ENCODE assay signal across 14 cellular contexts in the genomic region with DNA sequence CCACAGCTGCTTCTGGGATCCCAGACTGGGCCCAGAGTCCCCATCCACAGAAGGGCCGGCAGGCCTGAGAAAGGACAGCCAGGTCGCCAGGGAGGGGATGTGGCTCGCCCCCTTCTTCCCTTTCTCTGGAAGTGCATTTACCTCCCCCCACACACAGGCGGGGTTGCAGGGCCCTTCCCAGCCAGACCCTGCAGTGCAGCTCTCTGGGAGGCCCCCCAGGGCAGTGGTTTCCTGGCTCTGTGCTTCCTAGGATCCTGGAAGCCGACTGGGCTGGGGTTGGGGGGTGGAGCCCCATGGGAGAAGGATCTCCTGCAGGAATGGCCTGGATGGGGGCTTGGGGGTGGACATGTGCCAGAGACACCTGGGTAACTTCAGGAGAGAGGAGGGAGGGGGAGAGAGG. TPM values are rescaled to one million over a fixed set of nuclear protein-coding genes. Genes with fewer than 3 reads are reported as not detected.
A peak's percentile ranks its signal among the peaks of the same experiment; 100 is the strongest.
DNase-seq lines count a peak whose midpoint lies in the region; ATAC-seq and TF ChIP-seq lines count a peak whose summit lies in the region.
"Had no signal": no experiment of that assay in that cellular context is flagged by ENCODE, and none has a peak within 500 bp of the region (broad histone marks: within the 10 kb centered on the region; RNA-seq: fewer than 3 reads in every experiment).

No MANE protein-coding gene starts in this region.

- H3K4me1 Mint-ChIP-seq in endothelial cell (ENCODE audit: unreplicated experiment): peaks cover 14% of the 10 kb centered on the region
- H3K4me1 Mint-ChIP-seq in stimulated activated naive CD8-positive, alpha-beta T cell treated with anti-CD3 and anti-CD28 coated beads, Interleukin-15, amount 100 ng/mL, for 72 hours: peaks cover 54% of the 10 kb centered on the region

- no peak for TF ChIP-seq CTCF in endothelial cell (IDR thresholded peaks at IDR 0.05; ENCODE audit: unreplicated experiment)
- no peak for TF ChIP-seq CTCF in lower lobe of right lung (IDR thresholded peaks at IDR 0.05)
- TF ChIP-seq CTCF in tibial nerve (IDR thresholded peaks at IDR 0.05): no peak

- H3K4me3 Mint-ChIP-seq in endothelial cell (ENCODE audit: unreplicated experiment): no peak overlapping the region
- no peak overlapping the region for H3K4me3 Mint-ChIP-seq in stimulated activated naive CD8-positive, alpha-beta T cell treated with anti-CD3 and anti-CD28 coated beads, Interleukin-15, amount 100 ng/mL, for 72 hours
- H3K4me3 Mint-ChIP-seq: CD8-positive, alpha-beta memory T cell had no signal

- H3K9ac ChIP-seq in NT2/D1 (ENCODE audit: insufficient read length, low read depth): peak overlapping the region; percentile 23

- WGBS in tibial nerve, 2 donors: 37% methylated on average over 4 of the region's 5 CpGs; no CpG with 5 or more reads in 1 of the 2 donors

- H3K36me3 ChIP-seq in NT2/D1 (ENCODE audit: insufficient read depth, insufficient read length, low read length) (no peaks in the 10 kb centered on the region), lower lobe of right lung (no peaks in the 10 kb centered on the region), tibial nerve (no peaks in the 10 kb centered on the region)
- H3K36me3 ChIP-seq: right lobe of liver had no signal

- peak overlapping the region; percentile 53 for H3K27ac ChIP-seq in lower lobe of right lung
- H3K27ac ChIP-seq in tibial nerve: peak overlapping the region; percentile 49 to 98 (median 78)
- H3K27ac ChIP-seq: right lobe of liver, VCaP had no signal

- TF ChIP-seq EP300 in tibial nerve (IDR thresholded peaks at IDR 0.05): no peak

- intact Hi-C loops in lower lobe of right lung (cut with DNase I): no loop called here

- H3K9me3 ChIP-seq in NT2/D1 (ENCODE audit: insufficient read depth, low read length): no peaks in the 10 kb centered on the region
- no peaks in the 10 kb centered on the region for H3K9me3 ChIP-seq in lower lobe of right lung
- no peaks in the 10 kb centered on the region for H3K9me3 ChIP-seq in tibial nerve
- H3K9me3 ChIP-seq: right lobe of liver had no signal

- H3K27me3 Mint-ChIP-seq in endothelial cell (ENCODE audit: unreplicated experiment): peaks cover 3% of the 10 kb centered on the region
- H3K27me3 Mint-ChIP-seq in stimulated activated naive CD8-positive, alpha-beta T cell treated with anti-CD3 and anti-CD28 coated beads, Interleukin-15, amount 100 ng/mL, for 72 hours: peaks cover 45% of the 10 kb centered on the region

- no peak overlapping the region for H3K27ac Mint-ChIP-seq in endothelial cell (ENCODE audit: unreplicated experiment)
- H3K27ac Mint-ChIP-seq in stimulated activated naive CD8-positive, alpha-beta T cell treated with anti-CD3 and anti-CD28 coated beads, Interleukin-15, amount 100 ng/mL, for 72 hours: no peak overlapping the region
- H3K27ac Mint-ChIP-seq: CD8-positive, alpha-beta memory T cell had no signal

- H3K36me3 Mint-ChIP-seq in endothelial cell (ENCODE audit: low read depth, unreplicated experiment): no peaks in the 10 kb centered on the region
- H3K36me3 Mint-ChIP-seq: CD8-positive, alpha-beta memory T cell had no signal

- no peak for TF ChIP-seq POLR2A in tibial nerve (IDR thresholded peaks at IDR 0.05)

- DNase-seq in NT2/D1 (ENCODE audit: low read depth, low spot score) (no peak), endothelial cell (ENCODE audit: low spot score) (peak; percentile 11), lower lobe of right lung (no peak), tibial nerve (ENCODE audit: low spot score in 2 of 2) (no peak), cortex of kidney (lab: John Stamatoyannopoulos, UW) (no peak)
- DNase-seq in stimulated activated naive CD8-positive, alpha-beta T cell treated with anti-CD3 and anti-CD28 coated beads, Interleukin-15, amount 100 ng/mL, for 72 hours: no peak
- no peak for DNase-seq in activated CD8-positive, alpha-beta memory T cell treated with anti-CD3 and anti-CD28 coated beads for 24 hours
- DNase-seq: amniotic stem cell; CD8-positive, alpha-beta memory T cell; midbrain; NCI-H187 had no signal

- no peaks in the 10 kb centered on the region for H3K9me3 Mint-ChIP-seq in endothelial cell (ENCODE audit: unreplicated experiment)
- no peaks in the 10 kb centered on the region for H3K9me3 Mint-ChIP-seq in stimulated activated naive CD8-positive, alpha-beta T cell treated with anti-CD3 and anti-CD28 coated beads, Interleukin-15, amount 100 ng/mL, for 72 hours
- H3K9me3 Mint-ChIP-seq: CD8-positive, alpha-beta memory T cell had no signal

- H3K27me3 ChIP-seq in NT2/D1 (ENCODE audit: insufficient read depth, insufficient read length) (peaks cover 28% of the 10 kb centered on the region), lower lobe of right lung (ENCODE audit: low read depth) (peaks cover 36% of the 10 kb centered on the region), tibial nerve (no peaks in the 10 kb centered on the region)

- H3K4me1 ChIP-seq in NT2/D1 (ENCODE audit: insufficient read depth, insufficient read length) (peaks cover 13% of the 10 kb centered on the region), lower lobe of right lung (peaks cover 43% of the 10 kb centered on the region), tibial nerve (peaks cover 0 to 61% (median 37%) of the 10 kb centered on the region in 4 donors)

- H3K4me3 ChIP-seq in NT2/D1 (ENCODE audit: insufficient read length, low read depth) (peak overlapping the region; percentile 8), lower lobe of right lung (no peak overlapping the region), tibial nerve (no peak overlapping the region)
- H3K4me3 ChIP-seq: right lobe of liver had no signal

- ATAC-seq in lower lobe of right lung (no peak), HG03520 (IDR thresholded peaks at IDR 0.05; ENCODE audit: unreplicated experiment) (no peak)
- no peak for ATAC-seq in stimulated activated naive CD8-positive, alpha-beta T cell treated with anti-CD3 and anti-CD28 coated beads, Interleukin-15, amount 100 ng/mL, for 72 hours
- ATAC-seq: right lobe of liver had no signal

RNA-seq across cellular contexts. Expression of a gene that starts 4.2 kb away (rescaled TPM):
- total RNA-seq in endothelial cell (ENCODE audit: unreplicated experiment) (65.5 TPM), lower lobe of right lung (148 TPM), tibial nerve (100 to 1,000 TPM; 356 to 669 (median 427) TPM)
